In the genomic region with DNA sequence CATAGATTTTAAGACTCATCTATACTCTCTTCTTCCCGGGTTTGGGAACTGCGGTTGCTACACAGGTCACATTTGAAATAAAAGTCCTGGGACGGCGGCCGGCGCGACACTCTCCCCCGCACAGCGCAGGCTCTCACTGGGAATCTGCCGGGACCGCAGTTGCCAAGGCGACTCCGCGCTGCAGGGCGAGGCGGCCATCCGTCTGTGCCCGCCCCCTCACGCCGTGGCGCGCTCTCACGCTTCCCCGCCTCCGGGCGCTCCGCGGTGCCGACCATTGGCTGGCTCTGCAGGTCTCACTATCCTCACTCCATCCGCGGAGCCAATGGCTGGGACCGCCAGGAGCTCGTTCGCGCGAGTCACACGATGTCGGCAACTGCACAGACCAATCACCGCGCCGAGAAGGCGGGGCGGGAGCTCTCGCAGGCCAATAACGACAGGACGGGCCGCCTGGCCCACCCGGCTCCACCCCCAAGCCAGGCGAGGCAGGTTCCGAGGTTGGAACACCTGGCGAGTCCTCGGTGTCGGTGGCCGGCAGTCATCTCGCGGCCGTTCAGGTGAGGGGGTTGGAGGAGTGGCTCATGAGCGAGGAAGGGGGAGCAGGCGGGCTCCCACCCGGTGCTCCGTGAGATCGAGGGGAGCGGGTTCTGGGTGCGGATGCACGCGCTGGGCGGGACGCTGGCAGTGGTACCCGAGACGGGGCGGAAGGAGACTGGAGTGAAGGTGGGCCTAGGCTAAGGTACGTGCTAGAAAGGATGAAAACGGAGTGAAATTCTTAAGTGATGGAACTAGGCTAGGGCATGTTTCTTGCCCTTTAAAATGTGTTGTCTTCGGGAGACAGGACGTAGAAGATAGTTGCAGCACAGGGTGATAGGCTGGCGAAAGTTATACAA, we compare ENCODE assay signal across 1 cellular context.
TF ChIP-seq lines count a peak whose summit lies in the region.

A gene (plus strand): TSS at position 459 of the 890 bp plus-strand sequence. CDS start 5,702 bp downstream, outside the sequence.

TF ChIP-seq in GM23338, 12 proteins besides CTCF, POLR2A, EP300 and RAD21 (continued from another document):
- TF ChIP-seq, protein P1, sequence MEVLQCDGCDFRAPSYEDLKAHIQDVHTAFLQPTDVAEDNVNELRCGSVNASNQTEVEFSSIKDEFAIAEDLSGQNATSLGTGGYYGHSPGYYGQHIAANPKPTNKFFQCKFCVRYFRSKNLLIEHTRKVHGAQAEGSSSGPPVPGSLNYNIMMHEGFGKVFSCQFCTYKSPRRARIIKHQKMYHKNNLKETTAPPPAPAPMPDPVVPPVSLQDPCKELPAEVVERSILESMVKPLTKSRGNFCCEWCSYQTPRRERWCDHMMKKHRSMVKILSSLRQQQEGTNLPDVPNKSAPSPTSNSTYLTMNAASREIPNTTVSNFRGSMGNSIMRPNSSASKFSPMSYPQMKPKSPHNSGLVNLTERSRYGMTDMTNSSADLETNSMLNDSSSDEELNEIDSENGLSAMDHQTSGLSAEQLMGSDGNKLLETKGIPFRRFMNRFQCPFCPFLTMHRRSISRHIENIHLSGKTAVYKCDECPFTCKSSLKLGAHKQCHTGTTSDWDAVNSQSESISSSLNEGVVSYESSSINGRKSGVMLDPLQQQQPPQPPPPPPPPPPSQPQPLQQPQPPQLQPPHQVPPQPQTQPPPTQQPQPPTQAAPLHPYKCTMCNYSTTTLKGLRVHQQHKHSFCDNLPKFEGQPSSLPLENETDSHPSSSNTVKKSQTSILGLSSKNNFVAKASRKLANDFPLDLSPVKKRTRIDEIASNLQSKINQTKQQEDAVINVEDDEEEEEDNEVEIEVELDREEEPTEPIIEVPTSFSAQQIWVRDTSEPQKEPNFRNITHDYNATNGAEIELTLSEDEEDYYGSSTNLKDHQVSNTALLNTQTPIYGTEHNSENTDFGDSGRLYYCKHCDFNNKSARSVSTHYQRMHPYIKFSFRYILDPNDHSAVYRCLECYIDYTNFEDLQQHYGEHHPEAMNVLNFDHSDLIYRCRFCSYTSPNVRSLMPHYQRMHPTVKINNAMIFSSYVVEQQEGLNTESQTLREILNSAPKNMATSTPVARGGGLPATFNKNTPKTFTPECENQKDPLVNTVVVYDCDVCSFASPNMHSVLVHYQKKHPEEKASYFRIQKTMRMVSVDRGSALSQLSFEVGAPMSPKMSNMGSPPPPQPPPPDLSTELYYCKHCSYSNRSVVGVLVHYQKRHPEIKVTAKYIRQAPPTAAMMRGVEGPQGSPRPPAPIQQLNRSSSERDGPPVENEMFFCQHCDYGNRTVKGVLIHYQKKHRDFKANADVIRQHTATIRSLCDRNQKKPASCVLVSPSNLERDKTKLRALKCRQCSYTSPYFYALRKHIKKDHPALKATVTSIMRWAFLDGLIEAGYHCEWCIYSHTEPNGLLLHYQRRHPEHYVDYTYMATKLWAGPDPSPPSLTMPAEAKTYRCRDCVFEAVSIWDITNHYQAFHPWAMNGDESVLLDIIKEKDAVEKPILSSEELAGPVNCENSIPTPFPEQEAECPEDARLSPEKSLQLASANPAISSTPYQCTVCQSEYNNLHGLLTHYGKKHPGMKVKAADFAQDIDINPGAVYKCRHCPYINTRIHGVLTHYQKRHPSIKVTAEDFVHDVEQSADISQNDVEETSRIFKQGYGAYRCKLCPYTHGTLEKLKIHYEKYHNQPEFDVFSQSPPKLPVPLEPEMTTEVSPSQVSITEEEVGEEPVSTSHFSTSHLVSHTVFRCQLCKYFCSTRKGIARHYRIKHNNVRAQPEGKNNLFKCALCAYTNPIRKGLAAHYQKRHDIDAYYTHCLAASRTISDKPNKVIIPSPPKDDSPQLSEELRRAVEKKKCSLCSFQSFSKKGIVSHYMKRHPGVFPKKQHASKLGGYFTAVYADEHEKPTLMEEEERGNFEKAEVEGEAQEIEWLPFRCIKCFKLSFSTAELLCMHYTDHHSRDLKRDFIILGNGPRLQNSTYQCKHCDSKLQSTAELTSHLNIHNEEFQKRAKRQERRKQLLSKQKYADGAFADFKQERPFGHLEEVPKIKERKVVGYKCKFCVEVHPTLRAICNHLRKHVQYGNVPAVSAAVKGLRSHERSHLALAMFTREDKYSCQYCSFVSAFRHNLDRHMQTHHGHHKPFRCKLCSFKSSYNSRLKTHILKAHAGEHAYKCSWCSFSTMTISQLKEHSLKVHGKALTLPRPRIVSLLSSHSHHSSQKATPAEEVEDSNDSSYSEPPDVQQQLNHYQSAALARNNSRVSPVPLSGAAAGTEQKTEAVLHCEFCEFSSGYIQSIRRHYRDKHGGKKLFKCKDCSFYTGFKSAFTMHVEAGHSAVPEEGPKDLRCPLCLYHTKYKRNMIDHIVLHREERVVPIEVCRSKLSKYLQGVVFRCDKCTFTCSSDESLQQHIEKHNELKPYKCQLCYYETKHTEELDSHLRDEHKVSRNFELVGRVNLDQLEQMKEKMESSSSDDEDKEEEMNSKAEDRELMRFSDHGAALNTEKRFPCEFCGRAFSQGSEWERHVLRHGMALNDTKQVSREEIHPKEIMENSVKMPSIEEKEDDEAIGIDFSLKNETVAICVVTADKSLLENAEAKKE (CRISPR knock-in tag; IDR thresholded peaks at IDR 0.05), result no peak
- TF ChIP-seq, protein P2, sequence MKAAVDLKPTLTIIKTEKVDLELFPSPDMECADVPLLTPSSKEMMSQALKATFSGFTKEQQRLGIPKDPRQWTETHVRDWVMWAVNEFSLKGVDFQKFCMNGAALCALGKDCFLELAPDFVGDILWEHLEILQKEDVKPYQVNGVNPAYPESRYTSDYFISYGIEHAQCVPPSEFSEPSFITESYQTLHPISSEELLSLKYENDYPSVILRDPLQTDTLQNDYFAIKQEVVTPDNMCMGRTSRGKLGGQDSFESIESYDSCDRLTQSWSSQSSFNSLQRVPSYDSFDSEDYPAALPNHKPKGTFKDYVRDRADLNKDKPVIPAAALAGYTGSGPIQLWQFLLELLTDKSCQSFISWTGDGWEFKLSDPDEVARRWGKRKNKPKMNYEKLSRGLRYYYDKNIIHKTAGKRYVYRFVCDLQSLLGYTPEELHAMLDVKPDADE (IDR thresholded peaks at IDR 0.05), result no peak
- TF ChIP-seq ZNF114 (CRISPR knock-in tag; IDR thresholded peaks at IDR 0.05) (no peak), EZH2phosphoT487 (IDR thresholded peaks at IDR 0.05; ENCODE audit: unreplicated experiment) (no peak), JUNB (IDR thresholded peaks at IDR 0.05; ENCODE audit: unreplicated experiment) (no peak), STAT1 (IDR thresholded peaks at IDR 0.05; ENCODE audit: unreplicated experiment) (no peak), EZH2 (IDR thresholded peaks at IDR 0.05; ENCODE audit: low read depth, unreplicated experiment) (no peak), CREB1 (CRISPR knock-in tag; IDR thresholded peaks at IDR 0.05; ENCODE audit: low read depth) (peak; percentile 92)
TF ChIP-seq in GM23338: peak in this region for 3.
